8 cellular contexts compared by ENCODE assay signal in genomic region chr22:17772963-17773605, GRCh38. TPM values are rescaled to one million over a fixed set of nuclear protein-coding genes. Genes with fewer than 3 reads are reported as not detected.
DNase-seq lines count a peak whose midpoint lies in the region; ATAC-seq and TF ChIP-seq lines count a peak whose summit lies in the region.

No MANE protein-coding gene starts in this region.

- H3K36me3 ChIP-seq in DOHH2 (ENCODE audit: control insufficient read depth, low read length) (peaks cover 8% of the 10 kb centered on the region; the same call in 1 of the 2 replicates), duodenal mucosa (ENCODE audit: control insufficient read depth in 1 of 2, insufficient read depth in 2 of 2, low read length in 2 of 2) (peaks cover 0 to 4% of the 10 kb centered on the region in 2 donors)

- peaks cover 52 to 77% (median 64%) of the 10 kb centered on the region in 3 donors for H3K4me1 Mint-ChIP-seq in naive B cell

- H3K4me3 ChIP-seq in DOHH2 (ENCODE audit: low read length) (peak overlapping the region; percentile 72), duodenal mucosa (ENCODE audit: low read depth in 1 of 2, low read length in 2 of 2) (peak overlapping the region; percentile 56 to 79)

- H3K36me3 Mint-ChIP-seq in naive B cell = no peaks in the 10 kb centered on the region

- DNase-seq in NCI-H226 = peak; percentile 66
- DNase-seq in naive B cell = no peak
- DNase-seq in left lobe of liver (ENCODE audit: low spot score) = no peak
- no peak for DNase-seq in KG1 (lab: John Stamatoyannopoulos, UW)
- DNase-seq in OCI-M2 (lab: John Stamatoyannopoulos, UW; ENCODE audit: unreplicated experiment) = no peak

- H4K20me1 ChIP-seq in DOHH2 (ENCODE audit: control insufficient read depth, insufficient read depth, low read depth, low read length) = peaks cover 12% of the 10 kb centered on the region

- ATAC-seq in naive B cell (ENCODE audit: low read depth in 2 of 2) = no peak
- ATAC-seq in left lobe of liver = no peak
- ATAC-seq in GM21529 (IDR thresholded peaks at IDR 0.05; ENCODE audit: unreplicated experiment) = no peak

- peaks cover 11% of the 10 kb centered on the region for H3F3A ChIP-seq in DOHH2 (ENCODE audit: control insufficient read depth, insufficient read depth)

- H3K4me1 ChIP-seq in DOHH2 (ENCODE audit: control insufficient read depth, low read length) (peaks cover 57% of the 10 kb centered on the region), duodenal mucosa (ENCODE audit: control insufficient read depth in 1 of 2, insufficient read depth in 2 of 2, low read length in 2 of 2) (peaks cover 37 to 41% of the 10 kb centered on the region in 2 donors)

- peaks cover 63% of the 10 kb centered on the region for H3K79me2 ChIP-seq in DOHH2 (ENCODE audit: control insufficient read depth, low read length)

- TF ChIP-seq CTCF in DOHH2 (IDR thresholded peaks at IDR 0.05; ENCODE audit: low read depth, low read length, poor library complexity, severe bottlenecking) = no peak

- peak overlapping the region; percentile 74 to 95 (median 89) for H3K4me3 Mint-ChIP-seq in naive B cell

- H3K9me3 Mint-ChIP-seq in naive B cell = no peaks in the 10 kb centered on the region

- no peaks in the 10 kb centered on the region for H3K27me3 ChIP-seq in DOHH2 (ENCODE audit: control insufficient read depth, low read length)
- no peaks in the 10 kb centered on the region for H3K27me3 ChIP-seq in duodenal mucosa (ENCODE audit: control insufficient read depth in 1 of 2, insufficient read depth in 2 of 2, low read length in 2 of 2)

- H3K27ac ChIP-seq in DOHH2 (ENCODE audit: low read depth, low read length) = peak overlapping the region; percentile 46
- H3K27ac ChIP-seq in duodenal mucosa (ENCODE audit: low read depth, low read length) = no peak overlapping the region

- peak overlapping the region; percentile 57 to 60 for H3K9ac ChIP-seq in duodenal mucosa (ENCODE audit: low read depth in 1 of 2, low read length in 2 of 2)

- H3K4me2 ChIP-seq in DOHH2 (ENCODE audit: low read length) = peak overlapping the region; percentile 95

- H3K27ac Mint-ChIP-seq in naive B cell = peak overlapping the region; percentile 90 to 99 (median 97)

- H3K9me3 ChIP-seq in DOHH2 (ENCODE audit: control insufficient read depth, insufficient read depth, low read length) = no peaks in the 10 kb centered on the region
- H3K9me3 ChIP-seq in duodenal mucosa (ENCODE audit: control insufficient read depth in 1 of 2, low read length in 2 of 2) = no peaks in the 10 kb centered on the region

- H3K9me2 ChIP-seq in DOHH2 (replicated peaks; ENCODE audit: control insufficient read depth, low read length) = no peaks in the 10 kb centered on the region

- no peaks in the 10 kb centered on the region for H3K27me3 Mint-ChIP-seq in naive B cell

RNA-seq across cellular contexts. Expression of gene BID, which starts 1.2 kb away (rescaled TPM):
- polyA plus RNA-seq in naive B cell (ENCODE audit: low read depth in 6 of 6) = 10 to 100 TPM; 18.2 to 29.9 (median 23.1) TPM
- total RNA-seq in left lobe of liver = 30.9 TPM
